In genomic region chr14:33839193-33840076, GRCh38 we compare ENCODE assay signal across 1 cellular context.
TF ChIP-seq lines count a peak whose summit lies in the region.

No MANE protein-coding gene starts in this region.

TF ChIP-seq in GM23338, 12 proteins besides CTCF, POLR2A, EP300 and RAD21 (continued from another document):
- no peak for TF ChIP-seq ZNF114 (CRISPR knock-in tag; IDR thresholded peaks at IDR 0.05)
- TF ChIP-seq ETS1 (IDR thresholded peaks at IDR 0.05), result no peak
